In genomic region chr15:57340673-57341259, GRCh38 we compare ENCODE assay signal across 8 cellular contexts. TPM values are rescaled to one million over a fixed set of nuclear protein-coding genes. Genes with fewer than 3 reads are reported as not detected.
DNase-seq lines count a peak whose midpoint lies in the region; ATAC-seq and TF ChIP-seq lines count a peak whose summit lies in the region.

No MANE protein-coding gene starts in this region.

- no peaks in the 10 kb centered on the region for H4K20me1 ChIP-seq in PC-9 (ENCODE audit: insufficient read depth)

- peaks cover 7% of the 10 kb centered on the region for H3K27me3 Mint-ChIP-seq in brain

- POLR2A ChIA-PET in PC-9 (lab: Charles Lee; ENCODE audit: unreplicated experiment): interaction anchor here (0.6 kb wide), 1 partner anchor 187 kb away, joined by 3 read pairs; no protein-coding TSS in a partner anchor

- peak; percentile 62 for DNase-seq in DMS 273 (lab: John Stamatoyannopoulos, UW; ENCODE audit: unreplicated experiment)
- no peak for DNase-seq in DMS 273 treated with DMSO at 0.1 percent for 48 hours (lab: John Stamatoyannopoulos, UW)
- DNase-seq in HuH-7 (ENCODE audit: low spot score): peak; percentile 54
- DNase-seq in PC-9: peak; percentile 46 to 50
- peak; percentile 78 for DNase-seq in islet precursor cell
- peak; percentile 16 to 29 for DNase-seq in stimulated activated CD4-positive, alpha-beta T cell treated with anti-CD3 and anti-CD28 coated beads, Interleukin-2, amount 100 ng/mL, for 48 hours

- H3K36me3 ChIP-seq in PC-9 (ENCODE audit: low read depth): no peaks in the 10 kb centered on the region

- H3K36me3 Mint-ChIP-seq in brain: no peaks in the 10 kb centered on the region

- intact Hi-C loops in PC-9 (cut with micrococcal nuclease; ENCODE audit: unreplicated experiment): loop anchor here (1.0 to 5.0 kb wide), 6 partner anchors 187 to 842 kb away; no protein-coding TSS in a partner anchor

- H3K4me3 ChIP-seq in PC-9: no peak overlapping the region

- ATAC-seq in HG03521 (IDR thresholded peaks at IDR 0.05; ENCODE audit: unreplicated experiment): no peak

- BruUV-seq in PC-9 (replicated peaks; lab: Mats Ljungman, UMichigan): no TSS peak

- no peaks in the 10 kb centered on the region for H3K9me3 ChIP-seq in PC-9 (ENCODE audit: insufficient read depth, low read depth)

- no peaks in the 10 kb centered on the region for H3K9me2 ChIP-seq in PC-9 (ENCODE audit: insufficient read depth)

- H3K27me3 ChIP-seq in PC-9 (ENCODE audit: insufficient read depth, low read depth): no peaks in the 10 kb centered on the region

- H3K4me1 ChIP-seq in PC-9 (replicated peaks; ENCODE audit: insufficient read depth): no peaks in the 10 kb centered on the region

- peak; percentile 87 for TF ChIP-seq CTCF in PC-9 (conservative IDR thresholded peaks at IDR 0.05)
- peak; percentile 98 to 99 for TF ChIP-seq CTCF in brain (conservative IDR thresholded peaks at IDR 0.05)

- H3F3A ChIP-seq in PC-9 (ENCODE audit: insufficient read depth, low read depth): no peaks in the 10 kb centered on the region

- no peak overlapping the region for H2AFZ ChIP-seq in PC-9

- H3K9me3 Mint-ChIP-seq in brain: no peaks in the 10 kb centered on the region

- H3K79me2 ChIP-seq in PC-9 (ENCODE audit: low read depth): no peaks in the 10 kb centered on the region

- H3K27ac Mint-ChIP-seq in brain: peak overlapping the region in 3 of 5 experiments; percentile 32 to 79 (median 72)

- H3K4me2 ChIP-seq in PC-9: no peak overlapping the region

- H3K4me3 Mint-ChIP-seq in brain: no peak overlapping the region

- CTCF ChIA-PET in PC-9 (lab: Charles Lee): interaction anchor here (0.6 to 2.3 kb wide), 4 partner anchors 15 to 201 kb away, joined by 3 to 31 read pairs (median 8); no protein-coding TSS in a partner anchor

- peaks cover 23% of the 10 kb centered on the region for H3K4me1 Mint-ChIP-seq in brain

- no peak overlapping the region for H3K27ac ChIP-seq in PC-9

RNA-seq across cellular contexts. Expression of gene CGNL1, which starts 35.5 kb away (rescaled TPM):
- 0.31 and 0.50 TPM in 2 replicates for total RNA-seq in PC-9 (2021)
- 9.1 TPM for polyA plus RNA-seq in brain (ENCODE audit: insufficient read depth, low read depth, low replicate concordance)
